In the genomic region with DNA sequence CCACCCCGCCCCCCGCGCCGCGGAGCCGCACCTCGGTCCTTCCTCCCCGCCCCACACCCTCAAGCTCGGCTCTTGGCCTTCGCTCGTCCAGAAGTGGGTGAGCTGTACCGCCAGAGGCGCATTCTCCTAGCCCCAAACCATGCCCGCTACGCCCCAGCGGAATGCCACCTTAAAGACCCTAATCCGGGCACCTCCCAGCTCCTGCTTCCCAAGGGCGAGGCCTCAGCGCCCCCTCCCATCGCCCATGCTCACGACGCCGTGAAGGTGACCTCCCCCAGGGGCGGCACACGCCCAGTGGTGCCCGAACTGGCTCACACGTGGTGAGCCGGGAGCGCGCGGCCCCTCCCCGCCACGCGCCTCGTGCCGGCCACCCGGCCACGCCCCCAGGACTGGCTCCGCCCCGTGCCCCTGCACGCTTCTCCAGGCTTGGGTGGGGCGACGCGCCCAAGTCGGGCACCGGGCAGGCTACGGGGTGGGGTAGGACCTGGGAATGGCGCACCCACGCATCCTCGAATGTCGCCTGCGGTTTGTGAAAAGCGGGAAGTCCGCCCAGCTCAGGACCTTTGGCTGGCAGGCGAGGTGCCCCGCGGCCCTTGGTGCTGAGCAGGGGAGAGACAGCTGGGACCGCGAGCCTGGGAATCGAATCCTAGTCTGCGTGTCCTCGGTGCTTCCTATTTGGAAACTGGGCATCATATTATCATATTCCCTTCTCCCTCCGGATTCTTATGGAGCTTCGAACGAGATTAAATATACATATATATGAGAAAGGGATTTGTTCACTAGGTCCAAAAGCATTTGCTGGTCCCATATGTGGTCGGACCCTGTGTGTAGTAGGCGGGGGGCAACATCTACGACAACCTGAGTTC, we compare ENCODE assay signal across 8 cellular contexts. TPM values are rescaled to one million over a fixed set of nuclear protein-coding genes. Genes with fewer than 3 reads are reported as not detected.
DNase-seq lines count a peak whose midpoint lies in the region; ATAC-seq and TF ChIP-seq lines count a peak whose summit lies in the region.

No MANE protein-coding gene starts in this region.

- TF ChIP-seq CTCF in coronary artery (IDR thresholded peaks at IDR 0.05) = no peak
- TF ChIP-seq CTCF in left lung (IDR thresholded peaks at IDR 0.05) = peak in 1 of 2 donors; percentile 10

- intact Hi-C loops in left lung (cut with DNase I) = loop anchor here in 1 of 2 donors (10.0 kb wide), 1 partner anchor 120 kb away; no protein-coding TSS in a partner anchor

- peak; percentile 85 for DNase-seq in GM19238 (ENCODE audit: insufficient read length, low spot score)
- peak; percentile 88 for DNase-seq in NCI-H510A (lab: John Stamatoyannopoulos, UW)
- DNase-seq in activated CD4-positive, alpha-beta T cell treated with anti-CD3 and anti-CD28 coated beads for 48 hours = peak; percentile 94
- peak; percentile 94 for DNase-seq in coronary artery (ENCODE audit: low spot score)
- peak; percentile 94 to 99 for DNase-seq in left lung
- DNase-seq in stimulated activated CD4-positive, alpha-beta T cell treated with anti-CD3 and anti-CD28 coated beads, Interleukin-2, amount 100 ng/mL, for 4 hours (ENCODE audit: low read depth) = peak; percentile 88

- H3K27ac ChIP-seq in BLaER1 treated with 17β-estradiol and CSF1 and Interleukin-3, amounts not matched to agents 10 nM and 100 nM = peak overlapping the region; percentile 10 to 98 (median 92); a peak in 21 of 22 replicates
- peak overlapping the region; percentile 81 to 94 for H3K27ac ChIP-seq in coronary artery
- H3K27ac ChIP-seq in left lung = peak overlapping the region; percentile 87 to 92

- peaks cover 26 to 34% (median 28%) of the 10 kb centered on the region in 10 experiments for H3K4me1 ChIP-seq in BLaER1 treated with 17β-estradiol and CSF1 and Interleukin-3, amounts not matched to agents 10 nM and 100 nM
- H3K4me1 ChIP-seq in left lung = peaks cover 12 to 34% of the 10 kb centered on the region in 2 donors

- peaks cover 10 to 29% (median 22%) of the 10 kb centered on the region in 11 experiments; a peak in 21 of 22 replicates for H4K20me1 ChIP-seq in BLaER1 treated with 17β-estradiol and CSF1 and Interleukin-3, amounts not matched to agents 10 nM and 100 nM

- H3K4me2 ChIP-seq in BLaER1 treated with 17β-estradiol and CSF1 and Interleukin-3, amounts not matched to agents 10 nM and 100 nM = peak overlapping the region; percentile 79 to 99 (median 91)

- peaks cover 0 to 20% (median 3%) of the 10 kb centered on the region in 11 experiments; a peak in 9 of 22 replicates for H3K36me3 ChIP-seq in BLaER1 treated with 17β-estradiol and CSF1 and Interleukin-3, amounts not matched to agents 10 nM and 100 nM
- no peaks in the 10 kb centered on the region for H3K36me3 ChIP-seq in left lung

- H3K4me3 ChIP-seq in BLaER1 treated with 17β-estradiol and CSF1 and Interleukin-3, amounts not matched to agents 10 nM and 100 nM = peak overlapping the region; percentile 69 to 95 (median 84)
- H3K4me3 ChIP-seq in coronary artery (peak overlapping the region; percentile 91), left lung (peak overlapping the region; percentile 57 to 67)

- H3K9me3 ChIP-seq in BLaER1 treated with 17β-estradiol and CSF1 and Interleukin-3, amounts not matched to agents 10 nM and 100 nM (replicated peaks in 1 of 11) = no peaks in the 10 kb centered on the region
- no peaks in the 10 kb centered on the region for H3K9me3 ChIP-seq in left lung

- H3K9ac ChIP-seq in BLaER1 treated with 17β-estradiol and CSF1 and Interleukin-3, amounts not matched to agents 10 nM and 100 nM = peak overlapping the region; percentile 87 to 96 (median 91); a peak in 21 of 22 replicates

- no peaks in the 10 kb centered on the region for H3K27me3 ChIP-seq in BLaER1 treated with 17β-estradiol and CSF1 and Interleukin-3, amounts not matched to agents 10 nM and 100 nM
- H3K27me3 ChIP-seq in left lung = peaks cover 0 to 20% of the 10 kb centered on the region in 2 donors

- peak; percentile 41 for ATAC-seq in HG03439 (IDR thresholded peaks at IDR 0.05; ENCODE audit: unreplicated experiment)
- ATAC-seq in left lung = peak; percentile 81

RNA-seq across cellular contexts. Expression of gene SOX12, which starts 0.9 kb away (rescaled TPM):
- 10 to 100 TPM; 14.0 to 18.7 TPM for total RNA-seq in left lung

RNA-seq across cellular contexts. Expression of gene NRSN2, which starts 22.5 kb away (rescaled TPM):
- total RNA-seq in left lung = 10 to 100 TPM; 34.4 to 38.8 TPM

RNA-seq across cellular contexts. Expression of gene ZCCHC3, which starts 27.0 kb away (rescaled TPM):
- 10 to 100 TPM; 11.5 to 15.3 TPM for total RNA-seq in left lung

RNA-seq across cellular contexts. Expression of gene C20orf96, which starts 33.9 kb away (rescaled TPM):
- 1 to 10 TPM; 6.9 to 8.3 TPM for total RNA-seq in left lung

RNA-seq across cellular contexts. Expression of gene TRIB3, which starts 56.1 kb away (rescaled TPM):
- 10 to 100 TPM; 19.0 to 28.4 TPM for total RNA-seq in left lung

Comparison
In these comparisons a context has a peak if more than half of its experiments do, and no peak if none do; other contexts are left out.
1. Peak in every context shown above with its lines: DNase-seq, ATAC-seq, H3K4me3 ChIP-seq and H3K27ac ChIP-seq.